Comparison of ENCODE assay signal across 31 cellular contexts in genomic region chr22:27507066-27507715, GRCh38.
DNase-seq lines count a peak whose midpoint lies in the region; ATAC-seq and TF ChIP-seq lines count a peak whose summit lies in the region.
"Had no signal": no experiment of that assay in that cellular context is flagged by ENCODE, and none has a peak within 500 bp of the region (broad histone marks: within the 10 kb centered on the region; RNA-seq: fewer than 3 reads in every experiment).

No MANE protein-coding gene starts in this region.

- CTCF ChIA-PET in activated CD8-positive, alpha-beta T cell treated with anti-CD3 and anti-CD28 coated beads, Interleukin-2, amount 10 ng/mL, durations not matched to agents 7 days and 5 days (lab: Charles Lee), result no interaction called here

- H3K27me3 Mint-ChIP-seq in nephron (ENCODE audit: low read depth), result peaks cover 31% of the 10 kb centered on the region
- H3K27me3 Mint-ChIP-seq in activated CD8-positive, alpha-beta T cell treated with anti-CD3 and anti-CD28 coated beads, Interleukin-2, amount 10 ng/mL, durations not matched to agents 7 days and 5 days (ENCODE audit: low read depth), result no peaks in the 10 kb centered on the region
- H3K27me3 Mint-ChIP-seq: dendritic cell treated with granulocyte-macrophage colony-stimulating factor and Interleukin-4, amounts not matched to agents 40 ng/mL and 50 ng/mL, for 4 days had no signal

- no peaks in the 10 kb centered on the region for H3K36me3 ChIP-seq in fibroblast of lung (ENCODE audit: control insufficient read depth, insufficient read depth, low read length)
- H3K36me3 ChIP-seq in thyroid gland, result no peaks in the 10 kb centered on the region
- H3K36me3 ChIP-seq: ascending aorta, esophagus muscularis mucosa, gastroesophageal sphincter, right lobe of liver had no signal

- H3K27me3 ChIP-seq in fibroblast of lung (ENCODE audit: control insufficient read depth, insufficient read depth, low read length) (peaks cover 3% of the 10 kb centered on the region), thyroid gland (no peaks in the 10 kb centered on the region)
- H3K27me3 ChIP-seq: ascending aorta, esophagus muscularis mucosa, gastroesophageal sphincter, hepatocyte, right lobe of liver had no signal

- no peak overlapping the region for H3K4me3 ChIP-seq in fibroblast of lung (replicated peaks in 1 of 4; ENCODE audit: control extremely low read depth in 1 of 4, insufficient read depth in 1 of 4, low read depth in 3 of 4, low read length in 4 of 4)
- H3K4me3 ChIP-seq in thyroid gland (replicated peaks in 1 of 3), result no peak overlapping the region
- H3K4me3 ChIP-seq: ascending aorta, esophagus muscularis mucosa, gastroesophageal sphincter, GM12878, hepatocyte, right lobe of liver had no signal

- no peak overlapping the region for H2AFZ ChIP-seq in fibroblast of lung (ENCODE audit: low read length)
- H2AFZ ChIP-seq: hepatocyte had no signal

- H3K4me3 Mint-ChIP-seq in nephron, result no peak overlapping the region
- H3K4me3 Mint-ChIP-seq in activated CD8-positive, alpha-beta T cell treated with anti-CD3 and anti-CD28 coated beads, Interleukin-2, amount 10 ng/mL, durations not matched to agents 7 days and 5 days, result no peak overlapping the region
- H3K4me3 Mint-ChIP-seq: activated naive CD8-positive, alpha-beta T cell treated with anti-CD3 and anti-CD28 coated beads, Interleukin-2, amount 10 ng/mL, durations not matched to agents 7 days and 5 days; CD8-positive, alpha-beta memory T cell; central memory CD8-positive, alpha-beta T cell; dendritic cell treated with granulocyte-macrophage colony-stimulating factor and Interleukin-4, amounts not matched to agents 40 ng/mL and 50 ng/mL, for 4 days; HFFc6 had no signal

- no peaks in the 10 kb centered on the region for H4K20me1 ChIP-seq in fibroblast of lung (ENCODE audit: control insufficient read depth, extremely low read depth, insufficient read depth, low read length)

- H3K27ac ChIP-seq in fibroblast of lung (ENCODE audit: insufficient read depth, low read length) (no peak overlapping the region), thyroid gland (no peak overlapping the region)
- H3K27ac ChIP-seq: ascending aorta, esophagus muscularis mucosa, gastroesophageal sphincter, hepatocyte, right lobe of liver had no signal

- TF ChIP-seq POLR2A in thyroid gland (IDR thresholded peaks at IDR 0.05), result no peak

- TF ChIP-seq CTCF in fibroblast of lung (conservative IDR thresholded peaks at IDR 0.05 in 1 of 2, IDR thresholded peaks at IDR 0.05 in 1 of 2; ENCODE audit: low read depth in 1 of 2, low read length in 2 of 2) (no peak), nephron (IDR thresholded peaks at IDR 0.05; ENCODE audit: unreplicated experiment in 3 of 3) (no peak), thyroid gland (IDR thresholded peaks at IDR 0.05) (no peak)

- H3K9ac ChIP-seq in fibroblast of lung (ENCODE audit: insufficient read depth, low read length), result no peak overlapping the region

- H3K79me2 ChIP-seq in fibroblast of lung (ENCODE audit: control insufficient read depth, insufficient read depth, low read length), result no peaks in the 10 kb centered on the region
- H3K79me2 ChIP-seq: hepatocyte had no signal

- POLR2A ChIA-PET in activated CD8-positive, alpha-beta T cell treated with anti-CD3 and anti-CD28 coated beads, Interleukin-2, amount 10 ng/mL, durations not matched to agents 7 days and 5 days (lab: Charles Lee), result no interaction called here

- no peaks in the 10 kb centered on the region for H3K36me3 Mint-ChIP-seq in nephron (ENCODE audit: low read depth)
- H3K36me3 Mint-ChIP-seq in activated CD8-positive, alpha-beta T cell treated with anti-CD3 and anti-CD28 coated beads, Interleukin-2, amount 10 ng/mL, durations not matched to agents 7 days and 5 days (ENCODE audit: low read depth), result no peaks in the 10 kb centered on the region
- H3K36me3 Mint-ChIP-seq: activated naive CD8-positive, alpha-beta T cell treated with anti-CD3 and anti-CD28 coated beads, Interleukin-2, amount 10 ng/mL, durations not matched to agents 7 days and 5 days; CD8-positive, alpha-beta memory T cell had no signal

- intact Hi-C loops in thyroid gland (cut with DNase I), result no loop called here

- H3K9me3 ChIP-seq in fibroblast of lung (ENCODE audit: control insufficient read depth, insufficient read depth, low read depth, low read length) (no peaks in the 10 kb centered on the region), thyroid gland (no peaks in the 10 kb centered on the region)
- H3K9me3 ChIP-seq: ascending aorta, esophagus muscularis mucosa, right lobe of liver had no signal

- DNase-seq in AG20443 (ENCODE audit: low spot score) (peak; percentile 52), NCI-H446 treated with DMSO at 0.1 percent for 48 hours (lab: John Stamatoyannopoulos, UW) (peak; percentile 53), fibroblast of lung (ENCODE audit: low read depth in 2 of 2) (peak; percentile 8 to 50), HK-2 (ENCODE audit: unreplicated experiment) (no peak), thyroid gland (no peak), NCI-H2107 (lab: John Stamatoyannopoulos, UW) (no peak)
- DNase-seq in activated CD8-positive, alpha-beta T cell treated with anti-CD3 and anti-CD28 coated beads, Interleukin-2, amount 10 ng/mL, durations not matched to agents 7 days and 5 days, result no peak
- DNase-seq: activated CD4-positive, alpha-beta T cell treated with anti-CD3 and anti-CD28 coated beads, Interleukin-2, amount 50 U/mL, for 4 hours; activated gamma-delta T cell treated with Interleukin-2 at 50 U/mL for 16 hours; activated naive CD8-positive, alpha-beta T cell treated with anti-CD3 and anti-CD28 coated beads, Interleukin-2, amount 10 ng/mL, durations not matched to agents 7 days and 5 days; activated T-cell treated with anti-CD3 and anti-CD28 coated beads, Interleukin-2, amount 50 U/mL, for 48 hours; CD8-positive, alpha-beta memory T cell; mesendoderm; NCI-H1436; NCI-H345; NCI-H82; right lobe of liver; stimulated activated CD4-positive, alpha-beta T cell treated with anti-CD3 and anti-CD28 coated beads, Interleukin-12 subunit alpha, Interleukin-12 subunit beta, amount 100 ng/mL, for 4 hours; stimulated activated CD4-positive, alpha-beta T cell treated with anti-CD3 and anti-CD28 coated beads, Interleukin-2, amount 100 ng/mL, for 48 hours; trophoblast cell had no signal

- peak overlapping the region in 2 of 3 experiments; percentile 23 to 47 for H3K27ac Mint-ChIP-seq in nephron
- no peak overlapping the region for H3K27ac Mint-ChIP-seq in activated CD8-positive, alpha-beta T cell treated with anti-CD3 and anti-CD28 coated beads, Interleukin-2, amount 10 ng/mL, durations not matched to agents 7 days and 5 days
- H3K27ac Mint-ChIP-seq: activated naive CD8-positive, alpha-beta T cell treated with anti-CD3 and anti-CD28 coated beads, Interleukin-2, amount 10 ng/mL, durations not matched to agents 7 days and 5 days; CD8-positive, alpha-beta memory T cell; dendritic cell treated with granulocyte-macrophage colony-stimulating factor and Interleukin-4, amounts not matched to agents 40 ng/mL and 50 ng/mL, for 4 days; HFFc6 had no signal

- ATAC-seq in activated CD8-positive, alpha-beta T cell treated with anti-CD3 and anti-CD28 coated beads, Interleukin-2, amount 10 ng/mL, durations not matched to agents 7 days and 5 days, result no peak
- ATAC-seq: activated CD4-positive, CD25-positive, alpha-beta regulatory T cell treated with anti-CD3 and anti-CD28 coated beads, Interleukin-2, amount 50 U/mL, for 24 hours; gastroesophageal sphincter; GM12878; HepG2; right lobe of liver had no signal

- H3K4me1 ChIP-seq in fibroblast of lung (ENCODE audit: control insufficient read depth, extremely low read depth, insufficient read depth, low read length) (peaks cover 1% of the 10 kb centered on the region), thyroid gland (peaks cover 0 to 5% of the 10 kb centered on the region in 2 donors)
- H3K4me1 ChIP-seq: right lobe of liver had no signal

- H3K4me1 Mint-ChIP-seq in nephron, result peaks cover 73% of the 10 kb centered on the region
- no peaks in the 10 kb centered on the region for H3K4me1 Mint-ChIP-seq in activated CD8-positive, alpha-beta T cell treated with anti-CD3 and anti-CD28 coated beads, Interleukin-2, amount 10 ng/mL, durations not matched to agents 7 days and 5 days (ENCODE audit: low read depth)
- H3K4me1 Mint-ChIP-seq: activated naive CD8-positive, alpha-beta T cell treated with anti-CD3 and anti-CD28 coated beads, Interleukin-2, amount 10 ng/mL, durations not matched to agents 7 days and 5 days; CD8-positive, alpha-beta memory T cell; central memory CD8-positive, alpha-beta T cell had no signal

- WGBS in thyroid gland, 2 donors, result 68 to 71% methylated on average over 2 of the region's 2 CpGs

- H3K9me3 Mint-ChIP-seq in nephron, result peaks cover 7% of the 10 kb centered on the region
- H3K9me3 Mint-ChIP-seq in activated CD8-positive, alpha-beta T cell treated with anti-CD3 and anti-CD28 coated beads, Interleukin-2, amount 10 ng/mL, durations not matched to agents 7 days and 5 days (ENCODE audit: insufficient read depth), result no peaks in the 10 kb centered on the region
- H3K9me3 Mint-ChIP-seq: central memory CD8-positive, alpha-beta T cell; dendritic cell treated with granulocyte-macrophage colony-stimulating factor and Interleukin-4, amounts not matched to agents 40 ng/mL and 50 ng/mL, for 4 days had no signal

- H3K4me2 ChIP-seq in fibroblast of lung (ENCODE audit: extremely low read depth, insufficient read depth, low read length), result no peak overlapping the region
- H3K4me2 ChIP-seq: hepatocyte had no signal

Comparison
In these comparisons a context has a peak if more than half of its experiments do, and no peak if none do; other contexts are left out.
1. DNase-seq: peak in AG20443 (single experiment), NCI-H446 treated with DMSO at 0.1 percent for 48 hours (single experiment) and fibroblast of lung (2 of 2); none in activated CD8-positive, alpha-beta T cell treated with anti-CD3 and anti-CD28 coated beads, Interleukin-2, amount 10 ng/mL, durations not matched to agents 7 days and 5 days (single experiment), HK-2 (single experiment), thyroid gland (0 of 2) and NCI-H2107 (single experiment).